Comparison of ENCODE assay signal across 2 cellular contexts in the genomic region with DNA sequence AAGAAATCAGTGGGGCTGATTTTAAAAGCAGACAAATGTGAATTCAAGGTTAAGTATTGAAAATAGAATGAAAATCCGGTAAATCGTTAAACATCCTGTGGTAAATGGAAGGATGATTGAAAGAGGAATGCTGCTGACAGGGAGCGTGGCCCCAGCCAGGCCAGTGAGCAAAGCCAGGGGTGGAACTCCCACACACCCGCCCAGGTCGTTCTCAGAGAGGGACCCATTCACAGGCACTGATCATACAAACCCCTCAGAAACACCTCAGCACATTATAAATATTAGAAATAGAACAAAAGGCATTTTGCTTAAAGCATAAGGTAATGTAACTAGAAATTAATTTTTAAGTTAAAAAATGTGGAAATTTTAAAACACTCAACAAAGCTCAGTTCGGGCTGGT. TPM values are rescaled to one million over a fixed set of nuclear protein-coding genes. Genes with fewer than 3 reads are reported as not detected.
"Had no signal": no experiment of that assay in that cellular context is flagged by ENCODE, and none has a peak within 500 bp of the region (broad histone marks: within the 10 kb centered on the region; RNA-seq: fewer than 3 reads in every experiment).

No MANE protein-coding gene starts in this region.

RNA-seq across cellular contexts. Expression of gene CHRFAM7A, which starts 38.3 kb away (rescaled TPM):
- polyA plus RNA-seq: mammary epithelial cell had no signal

RNA-seq across cellular contexts. Expression of gene GOLGA8R, which starts 59.0 kb away (rescaled TPM):
- polyA plus RNA-seq: hepatocyte had no signal
